In genomic region chr4:173990126-173990878, GRCh38 we compare ENCODE assay signal across 9 cellular contexts.
DNase-seq lines count a peak whose midpoint lies in the region; ATAC-seq and TF ChIP-seq lines count a peak whose summit lies in the region.
"Had no signal": no experiment of that assay in that cellular context is flagged by ENCODE, and none has a peak within 500 bp of the region (broad histone marks: within the 10 kb centered on the region; RNA-seq: fewer than 3 reads in every experiment).

No MANE protein-coding gene starts in this region.

- peaks cover 5% of the 10 kb centered on the region for H3K4me1 Mint-ChIP-seq in brain

- H3K36me3 Mint-ChIP-seq in brain: no peaks in the 10 kb centered on the region

- intact Hi-C loops in right lobe of liver (cut with DNase I): no loop called here

- H3K9me3 ChIP-seq in right lobe of liver: no peaks in the 10 kb centered on the region
- H3K9me3 ChIP-seq: SJSA1 had no signal

- no peaks in the 10 kb centered on the region for H3K9me3 Mint-ChIP-seq in brain

- no peak overlapping the region for H3K4me3 Mint-ChIP-seq in brain

- WGBS in right lobe of liver (ENCODE audit: insufficient coverage, low coverage, low lambda C conversion rate, missing lambda C conversion rate): 29% methylated on average over 6 of the region's 6 CpGs

- peaks cover 4% of the 10 kb centered on the region for H3K27me3 Mint-ChIP-seq in brain

- H3K36me3 ChIP-seq in right lobe of liver: no peaks in the 10 kb centered on the region
- H3K36me3 ChIP-seq: SJSA1 had no signal

- no peak overlapping the region for H3K27ac Mint-ChIP-seq in brain

- DNase-seq in GM03348 (ENCODE audit: low spot score): peak; percentile 48
- peak; percentile 9 for DNase-seq in LoVo (ENCODE audit: low spot score)
- no peak for DNase-seq in right lobe of liver
- DNase-seq in stimulated activated CD8-positive, alpha-beta memory T cell treated with anti-CD3 and anti-CD28 coated beads, Interleukin-4, amount 100 ng/mL, for 48 hours: no peak
- DNase-seq in activated CD4-positive, alpha-beta T cell treated with anti-CD3 and anti-CD28 coated beads, Interleukin-2, amount 50 U/mL, for 1 hour: no peak
- no peak for DNase-seq in activated CD8-positive, alpha-beta memory T cell treated with anti-CD3 and anti-CD28 coated beads, Interleukin-2, amount 50 U/mL, for 48 hours

- H3K27ac ChIP-seq in right lobe of liver: no peak overlapping the region
- H3K27ac ChIP-seq: SJSA1 had no signal

- ATAC-seq in right lobe of liver: peak in 3 of 4 donors; percentile 11 to 39 (median 33)
- no peak for ATAC-seq in HG02588 (IDR thresholded peaks at IDR 0.05; ENCODE audit: unreplicated experiment)

- TF ChIP-seq POLR2A in right lobe of liver (IDR thresholded peaks at IDR 0.05): no peak

- H3K27me3 ChIP-seq in right lobe of liver: no peaks in the 10 kb centered on the region
- H3K27me3 ChIP-seq: SJSA1 had no signal

- no peak overlapping the region for H3K4me3 ChIP-seq in right lobe of liver
- H3K4me3 ChIP-seq: SJSA1 had no signal

- H3K4me1 ChIP-seq in right lobe of liver: no peaks in the 10 kb centered on the region
- H3K4me1 ChIP-seq: SJSA1 had no signal

- TF ChIP-seq CTCF in brain (conservative IDR thresholded peaks at IDR 0.05) (peak; percentile 60 to 71), right lobe of liver (IDR thresholded peaks at IDR 0.05) (peak in 3 of 4 donors; percentile 35 to 46 (median 41))

Comparison
In these comparisons a context has a peak if more than half of its experiments do, and no peak if none do; other contexts are left out.
1. DNase-seq: peak in GM03348 (single experiment) and LoVo (single experiment); none in right lobe of liver (0 of 3), stimulated activated CD8-positive, alpha-beta memory T cell treated with anti-CD3 and anti-CD28 coated beads, Interleukin-4, amount 100 ng/mL, for 48 hours (single experiment), activated CD4-positive, alpha-beta T cell treated with anti-CD3 and anti-CD28 coated beads, Interleukin-2, amount 50 U/mL, for 1 hour (single experiment) and activated CD8-positive, alpha-beta memory T cell treated with anti-CD3 and anti-CD28 coated beads, Interleukin-2, amount 50 U/mL, for 48 hours (single experiment).